ENCODE assay signal across 14 cellular contexts in genomic region chr1:24308365-24309015, GRCh38. TPM values are rescaled to one million over a fixed set of nuclear protein-coding genes. Genes with fewer than 3 reads are reported as not detected.
DNase-seq lines count a peak whose midpoint lies in the region; ATAC-seq, FAIRE-seq and TF ChIP-seq lines count a peak whose summit lies in the region.
"Had no signal": no experiment of that assay in that cellular context is flagged by ENCODE, and none has a peak within 500 bp of the region (broad histone marks: within the 10 kb centered on the region; RNA-seq: fewer than 3 reads in every experiment).

No MANE protein-coding gene starts in this region.

- H3K36me3 Mint-ChIP-seq in mesothelial cell of epicardium = no peaks in the 10 kb centered on the region
- no peaks in the 10 kb centered on the region for H3K36me3 Mint-ChIP-seq in activated CD4-positive, alpha-beta memory T cell treated with anti-CD3 and anti-CD28 coated beads, Interleukin-2, amount 10 ng/mL, durations not matched to agents 7 days and 5 days (ENCODE audit: low read depth)

- no peaks in the 10 kb centered on the region for H3K36me3 ChIP-seq in pancreas

- no peak for DNase-seq in GM10248 (ENCODE audit: extremely low spot score)
- DNase-seq in NAMALWA (ENCODE audit: low spot score) = peak; percentile 26
- DNase-seq in cerebellar cortex (ENCODE audit: low spot score) = peak; percentile 22
- no peak for DNase-seq in mesothelial cell of epicardium (ENCODE audit: low spot score in 2 of 2, unreplicated experiment in 2 of 2)
- no peak for DNase-seq in pancreas
- no peak for DNase-seq in activated CD4-positive, alpha-beta memory T cell treated with anti-CD3 and anti-CD28 coated beads, Interleukin-2, amount 10 ng/mL, durations not matched to agents 7 days and 5 days
- DNase-seq in OCI-M1 (lab: John Stamatoyannopoulos, UW) = no peak
- DNase-seq: activated T-cell treated with anti-CD3 and anti-CD28 coated beads, Interleukin-2, amount 50 U/mL, for 24 hours; NCI-H1105; NCI-H774; stimulated activated CD8-positive, alpha-beta memory T cell treated with anti-CD3 and anti-CD28 coated beads, Interleukin-4, amount 100 ng/mL, for 48 hours; T1000 had no signal

- no peaks in the 10 kb centered on the region for H3K9me3 ChIP-seq in pancreas

- H3K27me3 Mint-ChIP-seq in mesothelial cell of epicardium (ENCODE audit: low read depth) = no peaks in the 10 kb centered on the region
- peaks cover 38% of the 10 kb centered on the region for H3K27me3 Mint-ChIP-seq in activated CD4-positive, alpha-beta memory T cell treated with anti-CD3 and anti-CD28 coated beads, Interleukin-2, amount 10 ng/mL, durations not matched to agents 7 days and 5 days

- no peak overlapping the region for H3K4me3 ChIP-seq in pancreas

- ATAC-seq in pancreas (no peak), HG03196 (IDR thresholded peaks at IDR 0.05; ENCODE audit: unreplicated experiment) (no peak)

- H3K4me1 Mint-ChIP-seq in mesothelial cell of epicardium = peaks cover 40% of the 10 kb centered on the region
- H3K4me1 Mint-ChIP-seq in activated CD4-positive, alpha-beta memory T cell treated with anti-CD3 and anti-CD28 coated beads, Interleukin-2, amount 10 ng/mL, durations not matched to agents 7 days and 5 days = no peaks in the 10 kb centered on the region
- H3K4me1 Mint-ChIP-seq: central memory CD8-positive, alpha-beta T cell had no signal

- H3K27me3 ChIP-seq in pancreas = no peaks in the 10 kb centered on the region

- peak overlapping the region; percentile 32 for H3K27ac Mint-ChIP-seq in mesothelial cell of epicardium
- no peak overlapping the region for H3K27ac Mint-ChIP-seq in activated CD4-positive, alpha-beta memory T cell treated with anti-CD3 and anti-CD28 coated beads, Interleukin-2, amount 10 ng/mL, durations not matched to agents 7 days and 5 days
- H3K27ac Mint-ChIP-seq: activated T-cell treated with anti-CD3 and anti-CD28 coated beads, Interleukin-2, amount 50 U/mL, for 24 hours had no signal

- no peak overlapping the region for H3K27ac ChIP-seq in pancreas

- 70 to 85% methylated on average over 7 of the region's 7 CpGs for WGBS in pancreas, 2 donors

- CTCF ChIA-PET in GM10248 (lab: Yijun Ruan, JAX) = interaction anchor here (1.1 to 2.1 kb wide), 3 partner anchors 83 to 110 kb away, joined by 5 to 6 read pairs (median 6); no protein-coding TSS in a partner anchor
- CTCF ChIA-PET in activated CD4-positive, alpha-beta memory T cell treated with anti-CD3 and anti-CD28 coated beads, Interleukin-2, amount 10 ng/mL, durations not matched to agents 7 days and 5 days (lab: Charles Lee) = interaction anchor here (0.8 to 2.1 kb wide), 3 partner anchors 76 to 107 kb away, joined by 3 to 5 read pairs (median 4); no protein-coding TSS in a partner anchor

- no peaks in the 10 kb centered on the region for H3K9me3 Mint-ChIP-seq in mesothelial cell of epicardium
- no peaks in the 10 kb centered on the region for H3K9me3 Mint-ChIP-seq in activated CD4-positive, alpha-beta memory T cell treated with anti-CD3 and anti-CD28 coated beads, Interleukin-2, amount 10 ng/mL, durations not matched to agents 7 days and 5 days
- H3K9me3 Mint-ChIP-seq: activated T-cell treated with anti-CD3 and anti-CD28 coated beads, Interleukin-2, amount 50 U/mL, for 24 hours; central memory CD8-positive, alpha-beta T cell had no signal

- no peaks in the 10 kb centered on the region for H3K4me1 ChIP-seq in pancreas

- intact Hi-C loops in pancreas (cut with DNase I) = no loop called here

- TF ChIP-seq CTCF in GM10248 (IDR thresholded peaks at IDR 0.05; ENCODE audit: control extremely low read depth, extremely low read depth, low read depth, missing control alignments) (peak; percentile 10), mesothelial cell of epicardium (IDR thresholded peaks at IDR 0.05; ENCODE audit: unreplicated experiment) (no peak), pancreas (IDR thresholded peaks at IDR 0.05) (no peak)

- POLR2A ChIA-PET in GM10248 (lab: Yijun Ruan, JAX) = no interaction called here
- POLR2A ChIA-PET in activated CD4-positive, alpha-beta memory T cell treated with anti-CD3 and anti-CD28 coated beads, Interleukin-2, amount 10 ng/mL, durations not matched to agents 7 days and 5 days (lab: Charles Lee) = no interaction called here

- FAIRE-seq in pancreas (lab: Jason Lieb, UNC) = no peak

- no peak overlapping the region for H3K4me3 Mint-ChIP-seq in mesothelial cell of epicardium
- H3K4me3 Mint-ChIP-seq in activated CD4-positive, alpha-beta memory T cell treated with anti-CD3 and anti-CD28 coated beads, Interleukin-2, amount 10 ng/mL, durations not matched to agents 7 days and 5 days = no peak overlapping the region
- H3K4me3 Mint-ChIP-seq: activated T-cell treated with anti-CD3 and anti-CD28 coated beads, Interleukin-2, amount 50 U/mL, for 24 hours; central memory CD8-positive, alpha-beta T cell had no signal

RNA-seq across cellular contexts. Expression of gene GRHL3, which starts 10.7 kb away (rescaled TPM):
- 17.1 to 19.1 TPM (median 17.9 TPM) in 3 replicates for total RNA-seq in mesothelial cell of epicardium
- under 1 TPM; 0.16 to 0.86 (median 0.47) TPM for total RNA-seq in pancreas
- polyA plus RNA-seq in pancreas = under 1 TPM; 0.11 to 0.33 TPM
- under 1 TPM in 1 of 2 experiments, not detected in 1; 0.10 TPM for total RNA-seq in activated CD4-positive, alpha-beta memory T cell treated with anti-CD3 and anti-CD28 coated beads, Interleukin-2, amount 10 ng/mL, durations not matched to agents 7 days and 5 days

Comparison
In these comparisons a context has a peak if more than half of its experiments do, and no peak if none do; other contexts are left out.
1. DNase-seq: peak in NAMALWA (single experiment) and cerebellar cortex (single experiment); none in GM10248 (single experiment), mesothelial cell of epicardium (0 of 2), pancreas (0 of 6), activated CD4-positive, alpha-beta memory T cell treated with anti-CD3 and anti-CD28 coated beads, Interleukin-2, amount 10 ng/mL, durations not matched to agents 7 days and 5 days (single experiment) and OCI-M1 (single experiment).